ENCODE assay signal across 28 cellular contexts in the genomic region with DNA sequence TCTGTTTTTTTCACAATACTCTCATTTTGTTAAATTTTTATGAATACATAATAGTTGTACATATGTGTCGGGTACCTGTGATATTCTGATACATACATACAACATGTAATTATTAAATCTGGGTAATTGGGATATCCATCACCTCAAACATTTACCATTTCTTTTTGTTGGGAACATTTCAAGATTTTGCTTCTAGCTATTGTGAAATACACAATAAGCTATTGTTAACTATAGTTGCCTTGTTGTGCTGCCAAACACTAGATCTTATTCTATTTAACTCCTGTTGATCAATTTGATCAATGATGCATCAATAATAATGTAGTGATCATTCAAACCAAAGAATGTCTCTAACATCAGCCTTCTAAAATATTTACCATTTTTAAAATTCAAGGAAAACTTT.
"Had no signal": no experiment of that assay in that cellular context is flagged by ENCODE, and none has a peak within 500 bp of the region (broad histone marks: within the 10 kb centered on the region; RNA-seq: fewer than 3 reads in every experiment).

No MANE protein-coding gene starts in this region.

- H3K27ac ChIP-seq: left lung, lower lobe of right lung, pancreas, prostate gland, sigmoid colon, spleen, suprapubic skin, thoracic aorta, tibial artery, upper lobe of right lung had no signal

- H3K4me3 ChIP-seq: left lung, lower lobe of right lung, pancreas, prostate gland, sigmoid colon, spleen, suprapubic skin, thoracic aorta, tibial artery, upper lobe of right lung had no signal

- H3K9me3 ChIP-seq: left lung, lower lobe of right lung, pancreas, prostate gland, sigmoid colon, spleen, suprapubic skin, thoracic aorta, tibial artery, upper lobe of right lung had no signal

- DNase-seq: hippocampal formation; immature natural killer cell; kidney; left colon; left lung; lower lobe of right lung; mammary epithelial cell; mesenchymal stem cell; naive thymus-derived CD8-positive, alpha-beta T cell; nucleus accumbens; pancreas; posterior cingulate gyrus; retina; right cardiac atrium; sigmoid colon; small intestine; spleen; stimulated activated CD4-positive, alpha-beta T cell treated with anti-CD3 and anti-CD28 coated beads, Interleukin-4, amount 100 ng/mL, for 24 hours; stimulated activated naive CD4-positive, alpha-beta T cell; tibial artery; trophoblast cell; upper lobe of right lung had no signal

- H3K27me3 ChIP-seq: left lung, pancreas, sigmoid colon, spleen, suprapubic skin, tibial artery, upper lobe of right lung had no signal

- ATAC-seq: left colon; left lung; lower lobe of right lung; naive thymus-derived CD8-positive, alpha-beta T cell; pancreas; right cardiac atrium; stimulated activated effector memory CD8-positive, alpha-beta T cell treated with anti-CD3 and anti-CD28 coated beads, Interleukin-12 subunit alpha, Interleukin-12 subunit beta, amount 100 ng/mL, for 72 hours; upper lobe of right lung had no signal

- H3K4me1 ChIP-seq: left lung, lower lobe of right lung, prostate gland, sigmoid colon, spleen, suprapubic skin, tibial artery, upper lobe of right lung had no signal

- FAIRE-seq: islet of Langerhans, small intestine, urothelium cell line had no signal

- H3K36me3 ChIP-seq: left lung, lower lobe of right lung, pancreas, prostate gland, sigmoid colon, spleen, suprapubic skin, thoracic aorta, tibial artery, upper lobe of right lung had no signal
